ENCODE assay signal across 13 cellular contexts in the genomic region with DNA sequence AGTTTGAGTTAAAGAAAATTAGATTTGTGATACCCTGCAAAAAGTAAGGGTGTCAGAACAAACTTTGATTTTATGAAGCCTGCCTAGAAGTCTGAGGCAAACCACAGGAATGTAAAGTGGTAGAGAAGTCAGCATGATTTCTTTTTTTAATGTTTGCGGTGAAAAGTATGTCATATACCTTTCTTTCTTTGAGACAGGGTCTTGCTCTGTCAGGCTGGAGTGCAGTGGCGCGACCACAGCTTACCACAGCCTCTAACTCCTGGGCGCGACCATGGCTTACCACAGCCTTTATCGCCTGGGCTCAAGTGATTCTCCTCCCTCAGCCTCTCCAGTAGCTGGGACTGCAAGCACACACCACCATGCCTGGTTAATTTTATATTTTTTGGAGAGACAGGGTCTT. TPM values are rescaled to one million over a fixed set of nuclear protein-coding genes. Genes with fewer than 3 reads are reported as not detected.
DNase-seq lines count a peak whose midpoint lies in the region; ATAC-seq and TF ChIP-seq lines count a peak whose summit lies in the region.
"Had no signal": no experiment of that assay in that cellular context is flagged by ENCODE, and none has a peak within 500 bp of the region (broad histone marks: within the 10 kb centered on the region; RNA-seq: fewer than 3 reads in every experiment).

No MANE protein-coding gene starts in this region.

- peaks cover 49% of the 10 kb centered on the region for H3K4me1 Mint-ChIP-seq in activated naive CD8-positive, alpha-beta T cell (ENCODE audit: low read depth)
- H3K4me1 Mint-ChIP-seq in natural killer cell treated with Interleukin-12 subunit alpha and Interleukin-12 subunit beta and Interleukin-15 and Interleukin-18, amount 100 ng/mL, for 72 hours (ENCODE audit: low read depth in 2 of 2) = peaks cover 37 to 42% of the 10 kb centered on the region in 2 donors

- in situ Hi-C loops in GM13977 (cut with MboI; ENCODE audit: low pct_unique_long_range_greater_than_20kb, low sequenced_read_pairs, unreplicated experiment) = no loop called here

- CTCF ChIA-PET in SK-N-SH (lab: Yijun Ruan, JAX) = no interaction called here

- no peak overlapping the region for H3K4me2 ChIP-seq in SK-N-SH

- no peaks in the 10 kb centered on the region for H3K27me3 Mint-ChIP-seq in activated naive CD8-positive, alpha-beta T cell
- no peaks in the 10 kb centered on the region for H3K27me3 Mint-ChIP-seq in natural killer cell treated with Interleukin-12 subunit alpha and Interleukin-12 subunit beta and Interleukin-15 and Interleukin-18, amount 100 ng/mL, for 72 hours
- H3K27me3 Mint-ChIP-seq: naive B cell had no signal

- no peaks in the 10 kb centered on the region for H3K9me3 Mint-ChIP-seq in activated naive CD8-positive, alpha-beta T cell (ENCODE audit: low read depth)
- no peaks in the 10 kb centered on the region for H3K9me3 Mint-ChIP-seq in natural killer cell treated with Interleukin-12 subunit alpha and Interleukin-12 subunit beta and Interleukin-15 and Interleukin-18, amount 100 ng/mL, for 72 hours
- H3K9me3 Mint-ChIP-seq: naive B cell had no signal

- H2AFZ ChIP-seq in SK-N-SH (ENCODE audit: low read depth) = no peak overlapping the region

- H3K9me2 ChIP-seq in SK-N-SH = no peaks in the 10 kb centered on the region

- peaks cover 60% of the 10 kb centered on the region for H4K20me1 ChIP-seq in SK-N-SH (ENCODE audit: insufficient read depth)

- no peaks in the 10 kb centered on the region for H3K9me3 ChIP-seq in SK-N-SH
- H3K9me3 ChIP-seq: heart left ventricle, upper lobe of right lung had no signal

- H3K36me3 ChIP-seq in SK-N-SH (replicated peaks in 1 of 2; ENCODE audit: control insufficient read depth in 1 of 2, insufficient read depth in 2 of 2, low read length in 1 of 2) = peaks cover 20 to 29% of the 10 kb centered on the region in 2 experiments

- peaks cover 9 to 17% of the 10 kb centered on the region in 2 experiments; a peak in 3 of 4 replicates for H3K4me1 ChIP-seq in SK-N-SH (ENCODE audit: control insufficient read depth in 1 of 2, insufficient read depth in 2 of 2, low read depth in 1 of 2, low read length in 1 of 2)

- no peak overlapping the region for H3K27ac ChIP-seq in SK-N-SH (ENCODE audit: low read depth in 2 of 2, low read length in 1 of 2)
- H3K27ac ChIP-seq: heart left ventricle, upper lobe of right lung had no signal

- 94% methylated on average over 6 of the region's 6 CpGs for WGBS in SK-N-SH (ENCODE audit: low lambda C conversion rate)

- no peak overlapping the region for H3K9ac ChIP-seq in SK-N-SH

- peaks cover 4% of the 10 kb centered on the region for H3F3A ChIP-seq in SK-N-SH (replicated peaks; ENCODE audit: insufficient read depth)

- POLR2A ChIA-PET in SK-N-SH (lab: Yijun Ruan, JAX) = interaction anchor here (0.7 kb wide), 1 partner anchor 567 kb away, joined by 3 read pairs; no protein-coding TSS in a partner anchor

- H3K36me3 Mint-ChIP-seq in activated naive CD8-positive, alpha-beta T cell = no peaks in the 10 kb centered on the region
- peaks cover 5% of the 10 kb centered on the region for H3K36me3 Mint-ChIP-seq in natural killer cell treated with Interleukin-12 subunit alpha and Interleukin-12 subunit beta and Interleukin-15 and Interleukin-18, amount 100 ng/mL, for 72 hours

- no peak for TF ChIP-seq RAD21 in SK-N-SH (IDR thresholded peaks at IDR 0.05; ENCODE audit: low read length)

- H3K27me3 ChIP-seq in SK-N-SH (ENCODE audit: insufficient read depth) = no peaks in the 10 kb centered on the region
- H3K27me3 ChIP-seq: heart left ventricle, upper lobe of right lung had no signal

- H3K27ac Mint-ChIP-seq in activated naive CD8-positive, alpha-beta T cell = peak overlapping the region; percentile 16
- H3K27ac Mint-ChIP-seq in natural killer cell treated with Interleukin-12 subunit alpha and Interleukin-12 subunit beta and Interleukin-15 and Interleukin-18, amount 100 ng/mL, for 72 hours = peak overlapping the region; percentile 35 to 49

- no peak for TF ChIP-seq EP300 in SK-N-SH (IDR thresholded peaks at IDR 0.05; ENCODE audit: borderline replicate concordance in 1 of 2, low read depth in 1 of 2, low read length in 1 of 2)

- peaks cover 83% of the 10 kb centered on the region for H3K79me2 ChIP-seq in SK-N-SH (ENCODE audit: insufficient read depth)

- ATAC-seq in SK-N-SH treated with all-trans-retinoic acid at 6 μM for 48 hours (no peak), HG03354 (IDR thresholded peaks at IDR 0.05; ENCODE audit: poor library complexity, severe bottlenecking, unreplicated experiment) (no peak), HG03460 (IDR thresholded peaks at IDR 0.05; ENCODE audit: unreplicated experiment) (no peak)
- peak in 1 of 2 donors; percentile 45 for ATAC-seq in natural killer cell treated with Interleukin-12 subunit alpha and Interleukin-12 subunit beta and Interleukin-15 and Interleukin-18, amount 100 ng/mL, for 72 hours
- ATAC-seq: activated CD4-positive, CD25-positive, alpha-beta regulatory T cell treated with anti-CD3 and anti-CD28 coated beads, Interleukin-2, amount 50 U/mL, for 24 hours; heart left ventricle; upper lobe of right lung had no signal

- H3K4me3 Mint-ChIP-seq in activated naive CD8-positive, alpha-beta T cell = peak overlapping the region; percentile 38
- peak overlapping the region; percentile 41 for H3K4me3 Mint-ChIP-seq in natural killer cell treated with Interleukin-12 subunit alpha and Interleukin-12 subunit beta and Interleukin-15 and Interleukin-18, amount 100 ng/mL, for 72 hours

- H3K4me3 ChIP-seq in SK-N-SH (ENCODE audit: low read depth in 2 of 2, low read length in 1 of 2) = no peak overlapping the region
- no peak overlapping the region for H3K4me3 ChIP-seq in Jurkat, Clone E6-1 (ENCODE audit: low read length)
- H3K4me3 ChIP-seq: heart left ventricle, upper lobe of right lung had no signal

- DNase-seq in SK-N-SH (no peak), GM13977 (ENCODE audit: low spot score) (no peak)
- DNase-seq in Jurkat, Clone E6-1 (ENCODE audit: low read depth, low spot score) = peak; percentile 85
- no peak for DNase-seq in natural killer cell treated with Interleukin-12 subunit alpha and Interleukin-12 subunit beta and Interleukin-15 and Interleukin-18, amount 100 ng/mL, for 72 hours (ENCODE audit: low spot score)
- DNase-seq: cortex of kidney, heart left ventricle, naive B cell, upper lobe of right lung had no signal

- no peak for TF ChIP-seq CTCF in SK-N-SH (IDR thresholded peaks at IDR 0.05)
- TF ChIP-seq CTCF in GM13977 (IDR thresholded peaks at IDR 0.05; ENCODE audit: extremely low read depth, insufficient read depth, missing control alignments) = no peak

TF ChIP-seq in SK-N-SH treated with all-trans-retinoic acid at 6 μM for 48 hours, 23 proteins besides CTCF, POLR2A, EP300 and RAD21 (continues in another document):
- TF ChIP-seq ZNF70 (CRISPR knock-in tag; IDR thresholded peaks at IDR 0.05) (no peak), ARNTL (CRISPR knock-in tag; IDR thresholded peaks at IDR 0.05; ENCODE audit: borderline replicate concordance, low read depth) (no peak), POU6F1 (CRISPR knock-in tag; IDR thresholded peaks at IDR 0.05; ENCODE audit: borderline replicate concordance, low read depth) (no peak), ZC3H10 (CRISPR knock-in tag; IDR thresholded peaks at IDR 0.05) (no peak), BACH2 (CRISPR knock-in tag; IDR thresholded peaks at IDR 0.05; ENCODE audit: borderline replicate concordance) (no peak)

TF ChIP-seq in SK-N-SH, 30 proteins besides CTCF, POLR2A, EP300 and RAD21 (continues in another document):
- TF ChIP-seq MXI1 (IDR thresholded peaks at IDR 0.05; ENCODE audit: low read depth, low read length) (no peak), EZH2phosphoT487 (IDR thresholded peaks at IDR 0.05; ENCODE audit: borderline replicate concordance, low read depth) (no peak), TAF1 (IDR thresholded peaks at IDR 0.05; ENCODE audit: borderline replicate concordance, low read depth, low read length) (no peak), RFX5 (IDR thresholded peaks at IDR 0.05; ENCODE audit: low read length) (no peak), RCOR1 (IDR thresholded peaks at IDR 0.05; ENCODE audit: low read length) (no peak), MAX (IDR thresholded peaks at IDR 0.05; ENCODE audit: low read depth) (no peak), TCF12 (IDR thresholded peaks at IDR 0.05) (no peak), ELF1 (IDR thresholded peaks at IDR 0.05) (no peak), GATA2 (CRISPR knock-in tag; IDR thresholded peaks at IDR 0.05) (no peak), POLR2AphosphoS5 (IDR thresholded peaks at IDR 0.05; ENCODE audit: low read depth, low read length) (no peak), TEAD4 (IDR thresholded peaks at IDR 0.05; ENCODE audit: borderline replicate concordance, insufficient read depth) (no peak), MEF2A (IDR thresholded peaks at IDR 0.05; ENCODE audit: borderline replicate concordance, low read depth) (no peak), RXRA (IDR thresholded peaks at IDR 0.05; ENCODE audit: borderline replicate concordance, low read depth) (no peak), NRF1 (IDR thresholded peaks at IDR 0.05; ENCODE audit: low read depth, low read length) (no peak), FOXM1 (IDR thresholded peaks at IDR 0.05; ENCODE audit: low read depth) (no peak), JUND (IDR thresholded peaks at IDR 0.05) (no peak)

RNA-seq across cellular contexts. Expression of gene API5, which starts 4.7 kb away (rescaled TPM):
- polyA plus RNA-seq in SK-N-SH (2012; rRNA removed) = 60.1 and 80.9 TPM in 2 replicates
- 81.5 and 93.0 TPM in 2 replicates for polyA plus RNA-seq in SK-N-SH (2012; cell fraction: cytosol; rRNA removed)
- 30.8 and 48.6 TPM in 2 replicates for polyA plus RNA-seq in SK-N-SH (2012; cell fraction: nucleus; rRNA removed)
- 45.0 TPM for polyA plus RNA-seq in Jurkat, Clone E6-1 (2012; ENCODE audit: insufficient read depth, insufficient read length)
- 100 to 1,000 TPM; 111 to 128 TPM for total RNA-seq in natural killer cell treated with Interleukin-12 subunit alpha and Interleukin-12 subunit beta and Interleukin-15 and Interleukin-18, amount 100 ng/mL, for 72 hours

RNA-seq across cellular contexts. Expression of gene TTC17, which starts 42.3 kb away (rescaled TPM):
- polyA plus RNA-seq in SK-N-SH (2012; rRNA removed) = 66.0 and 93.2 TPM in 2 replicates
- 43.7 and 52.2 TPM in 2 replicates for polyA plus RNA-seq in SK-N-SH (2012; cell fraction: cytosol; rRNA removed)
- polyA plus RNA-seq in SK-N-SH (2012; cell fraction: nucleus; rRNA removed) = 186 and 255 TPM in 2 replicates
- polyA plus RNA-seq in Jurkat, Clone E6-1 (2012; ENCODE audit: insufficient read depth, insufficient read length) = 57.1 TPM
- 10 to 100 TPM; 63.1 to 88.6 TPM for total RNA-seq in natural killer cell treated with Interleukin-12 subunit alpha and Interleukin-12 subunit beta and Interleukin-15 and Interleukin-18, amount 100 ng/mL, for 72 hours
